8 cellular contexts compared by ENCODE assay signal in the genomic region with DNA sequence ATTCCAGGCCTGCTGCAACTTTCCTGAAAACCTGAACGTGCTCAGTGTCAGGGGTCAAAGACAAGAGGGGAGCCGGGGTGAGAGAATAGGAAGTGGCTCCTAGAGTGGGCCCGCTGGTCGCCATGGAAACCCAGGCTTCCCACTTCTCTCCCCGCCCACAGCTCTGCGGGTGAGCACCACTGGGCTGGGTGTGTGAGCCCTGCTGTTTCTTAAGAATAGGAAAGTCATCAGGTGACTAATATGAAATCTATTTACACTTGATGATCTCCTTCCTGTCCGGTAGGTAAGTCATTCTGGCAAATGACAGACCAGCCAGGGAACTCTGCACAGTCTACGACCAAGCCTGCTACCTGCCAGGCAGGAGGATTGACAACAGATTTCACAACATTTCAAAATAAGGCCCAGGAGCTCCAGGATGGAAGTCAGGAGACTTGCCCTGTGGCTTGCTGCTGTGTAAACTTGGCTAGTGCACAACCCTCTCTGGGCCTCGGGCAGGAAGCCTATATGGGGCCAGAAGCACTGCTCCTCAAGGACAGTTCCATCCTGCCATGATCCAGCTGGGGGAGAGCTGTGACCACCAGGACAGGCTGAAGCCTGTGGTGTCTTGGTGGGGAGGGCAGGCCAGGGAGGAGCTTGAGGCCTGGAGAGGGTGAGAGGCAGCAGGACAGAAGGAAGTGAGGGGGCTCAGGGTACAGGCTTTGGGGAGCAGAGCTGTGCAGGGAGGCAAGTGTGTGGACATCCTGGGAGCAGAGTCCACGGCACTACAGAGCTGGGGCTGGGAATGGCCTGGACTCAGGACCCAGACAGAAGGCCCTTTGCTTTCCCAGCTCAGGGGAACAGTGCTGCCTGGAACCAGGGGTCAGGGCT.
DNase-seq lines count a peak whose midpoint lies in the region; ATAC-seq, FAIRE-seq and TF ChIP-seq lines count a peak whose summit lies in the region.

No MANE protein-coding gene starts in this region.

- H3K4me1 ChIP-seq in foreskin keratinocyte (peaks cover 44% of the 10 kb centered on the region), vagina (peaks cover 43% of the 10 kb centered on the region)

- peaks cover 39% of the 10 kb centered on the region for H3K4me1 Mint-ChIP-seq in activated CD8-positive, alpha-beta T cell treated with anti-CD3 and anti-CD28 coated beads, Interleukin-2, amount 10 ng/mL, durations not matched to agents 7 days and 5 days (ENCODE audit: low read depth)

- H3K36me3 ChIP-seq in vagina, result no peaks in the 10 kb centered on the region

- H3K36me3 Mint-ChIP-seq in activated CD8-positive, alpha-beta T cell treated with anti-CD3 and anti-CD28 coated beads, Interleukin-2, amount 10 ng/mL, durations not matched to agents 7 days and 5 days (ENCODE audit: low read depth), result no peaks in the 10 kb centered on the region

- no peak overlapping the region for H3K4me3 ChIP-seq in vagina

- TF ChIP-seq CTCF in foreskin keratinocyte (conservative IDR thresholded peaks at IDR 0.05), result no peak
- TF ChIP-seq CTCF in vagina (IDR thresholded peaks at IDR 0.05), result no peak

- H3K4me3 Mint-ChIP-seq in activated CD8-positive, alpha-beta T cell treated with anti-CD3 and anti-CD28 coated beads, Interleukin-2, amount 10 ng/mL, durations not matched to agents 7 days and 5 days, result peak overlapping the region; percentile 12

- H3K9me3 ChIP-seq in vagina, result no peaks in the 10 kb centered on the region

- H3K9me3 Mint-ChIP-seq in activated CD8-positive, alpha-beta T cell treated with anti-CD3 and anti-CD28 coated beads, Interleukin-2, amount 10 ng/mL, durations not matched to agents 7 days and 5 days (ENCODE audit: insufficient read depth), result no peaks in the 10 kb centered on the region

- FAIRE-seq in GM12892 (lab: Jason Lieb, UNC), result peak; percentile 92

- no peak for TF ChIP-seq POLR2A in GM12892 (IDR thresholded peaks at IDR 0.05; ENCODE audit: low read depth, low read length)
- no peak for TF ChIP-seq POLR2A in vagina (IDR thresholded peaks at IDR 0.05)

- POLR2A ChIA-PET in activated CD8-positive, alpha-beta T cell treated with anti-CD3 and anti-CD28 coated beads, Interleukin-2, amount 10 ng/mL, durations not matched to agents 7 days and 5 days (lab: Charles Lee), result no interaction called here

- H3K27me3 ChIP-seq in foreskin keratinocyte (no peaks in the 10 kb centered on the region), vagina (no peaks in the 10 kb centered on the region)

- CTCF ChIA-PET in activated CD8-positive, alpha-beta T cell treated with anti-CD3 and anti-CD28 coated beads, Interleukin-2, amount 10 ng/mL, durations not matched to agents 7 days and 5 days (lab: Charles Lee), result interaction anchor here (1.2 kb wide), 1 partner anchor 22 kb away, joined by 3 read pairs; no protein-coding TSS in a partner anchor

- ATAC-seq in activated CD8-positive, alpha-beta T cell treated with anti-CD3 and anti-CD28 coated beads, Interleukin-2, amount 10 ng/mL, durations not matched to agents 7 days and 5 days, result peak; percentile 66
- ATAC-seq in foreskin keratinocyte (peak; percentile 92), sciatic nerve (peak; percentile 45)

- H3K27ac Mint-ChIP-seq in activated CD8-positive, alpha-beta T cell treated with anti-CD3 and anti-CD28 coated beads, Interleukin-2, amount 10 ng/mL, durations not matched to agents 7 days and 5 days, result peak overlapping the region; percentile 90

- no peaks in the 10 kb centered on the region for H3K27me3 Mint-ChIP-seq in activated CD8-positive, alpha-beta T cell treated with anti-CD3 and anti-CD28 coated beads, Interleukin-2, amount 10 ng/mL, durations not matched to agents 7 days and 5 days (ENCODE audit: low read depth)

- H3K27ac ChIP-seq in foreskin keratinocyte (peak overlapping the region; percentile 64), vagina (no peak overlapping the region)

- DNase-seq in GM12892 (ENCODE audit: insufficient read length) (peak; percentile 58), GOT3 (lab: John Stamatoyannopoulos, UW) (peak; percentile 20), Kasumi-1 (lab: John Stamatoyannopoulos, UW) (peak; percentile 23 to 42), foreskin keratinocyte (peak; percentile 89 to 94), sciatic nerve (ENCODE audit: low spot score) (no peak), vagina (ENCODE audit: extremely low spot score in 2 of 2) (no peak), NCI-H526 treated with DMSO at 0.1 percent for 48 hours (lab: John Stamatoyannopoulos, UW) (no peak)
- DNase-seq in activated CD8-positive, alpha-beta T cell treated with anti-CD3 and anti-CD28 coated beads, Interleukin-2, amount 10 ng/mL, durations not matched to agents 7 days and 5 days, result peak; percentile 63

- intact Hi-C loops in sciatic nerve (cut with DNase I) (no loop called here), vagina (cut with DNase I) (no loop called here)

Comparison
In these comparisons a context has a peak if more than half of its experiments do, and no peak if none do; other contexts are left out.
1. DNase-seq: peak in GM12892 (single experiment), GOT3 (single experiment), Kasumi-1 (2 of 2), activated CD8-positive, alpha-beta T cell treated with anti-CD3 and anti-CD28 coated beads, Interleukin-2, amount 10 ng/mL, durations not matched to agents 7 days and 5 days (single experiment) and foreskin keratinocyte (2 of 2); none in sciatic nerve (single experiment), vagina (0 of 2) and NCI-H526 treated with DMSO at 0.1 percent for 48 hours (single experiment).
2. Peak in every context shown above with its lines, with median percentiles within 50 percentile points of each other: ATAC-seq.